9 cellular contexts compared by ENCODE assay signal in genomic region chr19:46471116-46471733, GRCh38. TPM values are rescaled to one million over a fixed set of nuclear protein-coding genes. Genes with fewer than 3 reads are reported as not detected.
A peak's percentile ranks its signal among the peaks of the same experiment; 100 is the strongest.
DNase-seq lines count a peak whose midpoint lies in the region; ATAC-seq and TF ChIP-seq lines count a peak whose summit lies in the region.
"Had no signal": no experiment of that assay in that cellular context is flagged by ENCODE, and none has a peak within 500 bp of the region (broad histone marks: within the 10 kb centered on the region; RNA-seq: fewer than 3 reads in every experiment).

A gene with protein sequence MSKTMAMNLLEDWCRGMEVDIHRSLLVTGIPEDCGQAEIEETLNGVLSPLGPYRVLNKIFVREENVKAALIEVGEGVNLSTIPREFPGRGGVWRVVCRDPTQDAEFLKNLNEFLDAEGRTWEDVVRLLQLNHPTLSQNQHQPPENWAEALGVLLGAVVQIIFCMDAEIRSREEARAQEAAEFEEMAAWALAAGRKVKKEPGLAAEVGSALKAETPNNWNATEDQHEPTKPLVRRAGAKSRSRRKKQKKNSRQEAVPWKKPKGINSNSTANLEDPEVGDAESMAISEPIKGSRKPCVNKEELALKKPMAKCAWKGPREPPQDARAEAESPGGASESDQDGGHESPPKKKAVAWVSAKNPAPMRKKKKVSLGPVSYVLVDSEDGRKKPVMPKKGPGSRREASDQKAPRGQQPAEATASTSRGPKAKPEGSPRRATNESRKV (minus strand): TSS chr19:46471563. CDS start chr19:46471035, 528 bp downstream.

- TF ChIP-seq EP300 in tibial nerve (IDR thresholded peaks at IDR 0.05), result no peak

- peak; percentile 73 for DNase-seq in EH (ENCODE audit: low read depth)
- DNase-seq in NCI-H446 (lab: John Stamatoyannopoulos, UW), result peak; percentile 56 to 92
- DNase-seq in effector CD8-positive, alpha-beta T cell (lab: John Stamatoyannopoulos, UW), result peak; percentile 15
- peak; percentile 79 for DNase-seq in medulla oblongata (ENCODE audit: extremely low spot score)
- no peak for DNase-seq in tibial nerve (ENCODE audit: low spot score in 2 of 2)
- no peak for DNase-seq in Caco-2

- TF ChIP-seq CTCF in tibial nerve (IDR thresholded peaks at IDR 0.05), result no peak
- TF ChIP-seq CTCF in Caco-2 (IDR thresholded peaks at IDR 0.05; ENCODE audit: insufficient read depth in 1 of 2, low read depth in 1 of 2, low read length in 1 of 2, severe bottlenecking in 1 of 2, unreplicated experiment in 1 of 2), result no peak

- no TSS peak for BruUV-seq in Caco-2 (replicated peaks; lab: Mats Ljungman, UMichigan)

- no peaks in the 10 kb centered on the region for H3K4me1 Mint-ChIP-seq in Caco-2 (ENCODE audit: low read depth, unreplicated experiment)

- no peaks in the 10 kb centered on the region for H3K9me3 ChIP-seq in tibial nerve
- H3K9me3 ChIP-seq in Caco-2, result no peaks in the 10 kb centered on the region

- intact Hi-C loops in Caco-2 (cut with micrococcal nuclease; ENCODE audit: unreplicated experiment), result no loop called here

- H3K36me3 ChIP-seq in tibial nerve, result peaks cover 0 to 7% (median 0%) of the 10 kb centered on the region in 3 donors
- H3K36me3 ChIP-seq in Caco-2 (ENCODE audit: control insufficient read depth, insufficient read depth, low read length), result no peaks in the 10 kb centered on the region

- H3K4me1 ChIP-seq in tibial nerve (peaks cover 0 to 20% (median 9%) of the 10 kb centered on the region in 4 donors), Caco-2 (no peaks in the 10 kb centered on the region)

- peak within 1 kb of the TSS; percentile 59 to 78 (median 72) for H3K27ac ChIP-seq in tibial nerve

- ATAC-seq in HG02970 (IDR thresholded peaks at IDR 0.05; ENCODE audit: low FRiP score, unreplicated experiment) (no peak), HG02852 (IDR thresholded peaks at IDR 0.05; ENCODE audit: unreplicated experiment) (no peak)

- H3K36me3 Mint-ChIP-seq in Caco-2 (ENCODE audit: insufficient read depth, unreplicated experiment), result peaks cover 11% of the 10 kb centered on the region

- H3K27me3 Mint-ChIP-seq in Caco-2 (ENCODE audit: insufficient read depth, unreplicated experiment), result no peaks in the 10 kb centered on the region

- H3K4me3 Mint-ChIP-seq in Caco-2 (ENCODE audit: unreplicated experiment), result no peak within 1 kb of the TSS

- CTCF ChIA-PET in Caco-2 (lab: Charles Lee), result no interaction called here

- 4% methylated on average over 52 to 55 of the region's 57 CpGs for WGBS in tibial nerve, 2 donors

- POLR2A ChIA-PET in Caco-2 (lab: Charles Lee), result no interaction called here

- H3K27ac Mint-ChIP-seq in Caco-2 (ENCODE audit: unreplicated experiment), result no peak within 1 kb of the TSS

- H3K27me3 ChIP-seq in tibial nerve (peaks cover 0 to 19% of the 10 kb centered on the region in 2 donors), Caco-2 (replicated peaks; ENCODE audit: control insufficient read depth, insufficient read depth, low read length) (no peaks in the 10 kb centered on the region)

- no peak for TF ChIP-seq POLR2A in tibial nerve (IDR thresholded peaks at IDR 0.05)

- peaks cover 6% of the 10 kb centered on the region for H3K9me3 Mint-ChIP-seq in Caco-2 (ENCODE audit: unreplicated experiment)

- peak within 1 kb of the TSS; percentile 38 to 57 (median 38) for H3K4me3 ChIP-seq in tibial nerve
- no peak within 1 kb of the TSS for H3K4me3 ChIP-seq in Caco-2 (ENCODE audit: low read depth, low read length)

RNA-seq across cellular contexts. Expression of the gene that starts here (rescaled TPM):
- total RNA-seq in tibial nerve (1 to 10 TPM in 3 of 4 donors, under 1 TPM in 1; 0.90 to 7.4 (median 3.4) TPM), Caco-2 (2022) (not detected in 2 replicates)
- total RNA-seq: lung microvascular endothelial cell had no signal

Comparison
In these comparisons a context has a peak if more than half of its experiments do, and no peak if none do; other contexts are left out.
1. DNase-seq: peak in EH (single experiment), NCI-H446 (2 of 2), effector CD8-positive, alpha-beta T cell (single experiment) and medulla oblongata (single experiment); none in tibial nerve (0 of 2) and Caco-2 (0 of 2).